1 cellular context compared by ENCODE assay signal in genomic region chr15:59953392-59953883, GRCh38.
TF ChIP-seq lines count a peak whose summit lies in the region.

No MANE protein-coding gene starts in this region.

TF ChIP-seq in WTC11, 78 proteins besides CTCF, POLR2A, EP300 and RAD21 (continued from another document):
- no peak for TF ChIP-seq E2F5 (CRISPR knock-in tag; IDR thresholded peaks at IDR 0.05)
- no peak for TF ChIP-seq ATF1 (CRISPR knock-in tag; IDR thresholded peaks at IDR 0.05)
